ENCODE assay signal across 16 cellular contexts in the genomic region with DNA sequence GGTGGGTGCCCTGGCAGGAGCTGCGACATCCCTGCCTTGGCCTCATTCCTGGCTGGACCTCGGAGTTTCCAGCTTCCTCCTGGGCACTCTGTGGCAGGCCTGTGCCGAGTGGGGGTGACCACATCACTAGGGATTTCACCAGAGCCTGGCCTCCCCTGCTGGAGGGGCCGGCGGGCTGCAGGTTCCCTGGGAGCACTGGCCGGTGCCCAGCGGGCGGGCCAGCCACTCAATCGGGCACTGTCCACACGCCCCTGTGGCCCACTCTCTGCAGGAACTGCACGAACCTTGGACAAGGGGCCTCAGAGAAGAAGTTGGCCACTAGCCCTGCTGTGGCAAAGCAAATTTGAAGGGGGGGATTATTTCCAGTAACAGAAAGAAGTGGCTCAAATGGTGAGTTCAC.
"Had no signal": no experiment of that assay in that cellular context is flagged by ENCODE, and none has a peak within 500 bp of the region (broad histone marks: within the 10 kb centered on the region; RNA-seq: fewer than 3 reads in every experiment).

No MANE protein-coding gene starts in this region.

- H3K36me3 ChIP-seq: cardiac muscle cell, right lobe of liver, spleen, WERI-Rb-1 had no signal

- H3K27ac ChIP-seq: cardiac muscle cell, right lobe of liver, spleen, WERI-Rb-1 had no signal

- H3K27me3 ChIP-seq: cardiac muscle cell, right lobe of liver, spleen had no signal

- H3K4me1 ChIP-seq: right lobe of liver, spleen had no signal

- ATAC-seq: activated CD4-positive, alpha-beta T cell treated with anti-CD3 and anti-CD28 coated beads for 36 hours; activated CD8-positive, alpha-beta memory T cell treated with anti-CD3 and anti-CD28 coated beads, Interleukin-2, amount 10 ng/mL, durations not matched to agents 7 days and 5 days; left lobe of liver; natural killer cell; T-helper 17 cell had no signal

- DNase-seq: activated CD4-positive, alpha-beta memory T cell treated with anti-CD3 and anti-CD28 coated beads for 36 hours; activated CD4-positive, alpha-beta T cell treated with anti-CD3 and anti-CD28 coated beads for 36 hours; activated CD8-positive, alpha-beta memory T cell treated with anti-CD3 and anti-CD28 coated beads, Interleukin-2, amount 10 ng/mL, durations not matched to agents 7 days and 5 days; activated naive CD4-positive, alpha-beta T cell treated with anti-CD3 and anti-CD28 coated beads, Interleukin-2, amount 10 ng/mL, durations not matched to agents 7 days and 5 days; activated T-cell treated with anti-CD3 and anti-CD28 coated beads, Interleukin-2, amount 50 U/mL, for 1 hour; effector memory CD4-positive, alpha-beta T cell; foreskin melanocyte; islet precursor cell; mammary epithelial cell; natural killer cell; right lobe of liver; spleen; T-helper 17 cell; WERI-Rb-1 had no signal

- H3K4me3 ChIP-seq: cardiac muscle cell, right lobe of liver, spleen had no signal

- H3K9me3 ChIP-seq: right lobe of liver, spleen had no signal
